18 cellular contexts compared by ENCODE assay signal in genomic region chr17:38435795-38436194, GRCh38. TPM values are rescaled to one million over a fixed set of nuclear protein-coding genes. Genes with fewer than 3 reads are reported as not detected.
DNase-seq lines count a peak whose midpoint lies in the region; ATAC-seq and TF ChIP-seq lines count a peak whose summit lies in the region.
"Had no signal": no experiment of that assay in that cellular context is flagged by ENCODE, and none has a peak within 500 bp of the region (broad histone marks: within the 10 kb centered on the region; RNA-seq: fewer than 3 reads in every experiment).

No MANE protein-coding gene starts in this region.

- ATAC-seq in gastroesophageal sphincter, result no peak

- H3K23me2 ChIP-seq in H9 (ENCODE audit: insufficient read length, low read depth, low read length, poor library complexity, severe bottlenecking), result no peaks in the 10 kb centered on the region

- no peak overlapping the region for H3K4ac ChIP-seq in H9 (ENCODE audit: low read depth, low read length)

- H2BK20ac ChIP-seq in H9 (ENCODE audit: low read depth, low read length, poor library complexity, severe bottlenecking), result no peak overlapping the region

- peak overlapping the region in 1 of 2 experiments; percentile 8; a peak in 1 of 5 replicates for H3K4me3 Mint-ChIP-seq in H9
- H3K4me3 Mint-ChIP-seq: CD4-positive, CD25-positive, alpha-beta regulatory T cell had no signal

- no peak overlapping the region for H3K56ac ChIP-seq in H9 (ENCODE audit: insufficient read length, low read depth, low read length)

- H4K5ac ChIP-seq in H9 (ENCODE audit: insufficient read length, low read depth, low read length), result no peak overlapping the region

- H3K27me3 ChIP-seq in H9 (ENCODE audit: insufficient read depth, low read length) (no peaks in the 10 kb centered on the region), gastroesophageal sphincter (no peaks in the 10 kb centered on the region)

- H3K9me3 ChIP-seq in H9 (ENCODE audit: control insufficient read depth, low read depth, low read length) (no peaks in the 10 kb centered on the region), gastroesophageal sphincter (no peaks in the 10 kb centered on the region)
- H3K9me3 ChIP-seq: Caco-2 had no signal

- H4K20me1 ChIP-seq in H9 (ENCODE audit: control insufficient read depth, insufficient read depth, insufficient read length), result no peaks in the 10 kb centered on the region

- no peak overlapping the region for H3K27ac ChIP-seq in H9 (ENCODE audit: insufficient read length, low read depth, low read length)
- peak overlapping the region; percentile 98 for H3K27ac ChIP-seq in angular gyrus (ENCODE audit: low read depth, low read length)
- H3K27ac ChIP-seq in gastroesophageal sphincter, result peak overlapping the region in 3 of 4 donors; percentile 64 to 73 (median 70)
- peak overlapping the region; percentile 99 for H3K27ac ChIP-seq in temporal lobe (ENCODE audit: low read depth, low read length)
- H3K27ac ChIP-seq: PC-9 had no signal

- peaks cover 2% of the 10 kb centered on the region for H3K79me1 ChIP-seq in H9 (ENCODE audit: insufficient read depth, low read depth, low read length, poor library complexity, severe bottlenecking)

- WGBS in H9 (ENCODE audit: extremely low coverage, insufficient read length, low lambda C conversion rate), result no CpG with 5 or more reads among the region's 9 CpGs
- 43% methylated on average over 2 of the region's 9 CpGs; no CpG with 5 or more reads in 1 of the 2 donors for WGBS in gastroesophageal sphincter (ENCODE audit: low coverage in 1 of 2), 2 donors

- no peak overlapping the region for H2BK5ac ChIP-seq in H9 (ENCODE audit: insufficient read length, low read length)

- no peak overlapping the region for H2AFZ ChIP-seq in H9 (ENCODE audit: low read length)
- H2AFZ ChIP-seq: PC-9 had no signal

- H3K9ac ChIP-seq in H9 (ENCODE audit: extremely low read depth, insufficient read length, low read length), result no peak overlapping the region

- peak overlapping the region in 2 of 3 experiments; percentile 23 to 72; a peak in 4 of 7 replicates for H3K27ac Mint-ChIP-seq in H9
- H3K27ac Mint-ChIP-seq: CD4-positive, CD25-positive, alpha-beta regulatory T cell had no signal

- no peak overlapping the region for H2BK120ac ChIP-seq in H9 (ENCODE audit: low read depth, low read length, poor library complexity, severe bottlenecking)

- peaks cover 18% of the 10 kb centered on the region; the same call in 1 of the 2 replicates for H3K79me2 ChIP-seq in H9 (ENCODE audit: insufficient read depth, low read length)

- no peak overlapping the region for H3K23ac ChIP-seq in H9 (ENCODE audit: insufficient read length, low read depth, low read length)

- peaks cover 2% of the 10 kb centered on the region; the same call in 1 of the 2 replicates for H3K4me1 ChIP-seq in H9 (ENCODE audit: insufficient read depth, low read length)
- peaks cover 0 to 75% (median 11%) of the 10 kb centered on the region in 3 donors for H3K4me1 ChIP-seq in gastroesophageal sphincter
- H3K4me1 ChIP-seq: Caco-2 had no signal

- no peak overlapping the region for H2BK15ac ChIP-seq in H9 (ENCODE audit: low read depth, low read length)

- peaks cover 51 to 52% of the 10 kb centered on the region in 2 experiments for H3K4me1 Mint-ChIP-seq in H9
- H3K4me1 Mint-ChIP-seq: CD4-positive, CD25-positive, alpha-beta regulatory T cell had no signal

- no peak overlapping the region for H3T11ph ChIP-seq in H9 (ENCODE audit: low read length)

- H3K14ac ChIP-seq in H9 (ENCODE audit: insufficient read depth, low read length), result no peak overlapping the region; the same call in 1 of the 2 replicates

- H3K27me3 Mint-ChIP-seq in H9 (ENCODE audit: low read depth), result no peaks in the 10 kb centered on the region

- peaks cover 0 to 8% of the 10 kb centered on the region in 2 donors for H3K36me3 ChIP-seq in gastroesophageal sphincter

- H3K4me2 ChIP-seq in H9 (ENCODE audit: insufficient read depth, insufficient read length, low read length), result no peak overlapping the region
- H3K4me2 ChIP-seq: PC-9 had no signal

- no peak overlapping the region for H3K4me3 ChIP-seq in gastroesophageal sphincter
- H3K4me3 ChIP-seq: PC-9 had no signal

- peaks cover 4 to 19% (median 5%) of the 10 kb centered on the region in 3 experiments; a peak in 6 of 7 replicates for H3K36me3 Mint-ChIP-seq in H9 (ENCODE audit: insufficient read depth in 1 of 3, low read depth in 3 of 3)
- H3K36me3 Mint-ChIP-seq: CD4-positive, CD25-positive, alpha-beta regulatory T cell had no signal

- DNase-seq in H9 (peak; percentile 47), 8988T (no peak), GM10266 (ENCODE audit: extremely low spot score) (no peak), NCI-H2196 treated with DMSO at 0.1 percent for 48 hours (lab: John Stamatoyannopoulos, UW; ENCODE audit: unreplicated experiment) (no peak)
- DNase-seq: AML-193; Caco-2; CD4-positive, CD25-positive, alpha-beta regulatory T cell; DMS153; KBM-7; NCI-H1436; NCI-H2029; NCI-H2171 treated with DMSO at 0.1 percent for 48 hours; NCI-H510A; NCI-H774; PC-9 had no signal

- no peak overlapping the region for H2AK5ac ChIP-seq in H9 (ENCODE audit: insufficient read length, low read length)

- no peak overlapping the region for H3K18ac ChIP-seq in H9 (ENCODE audit: insufficient read length, low read depth, low read length)

- TF ChIP-seq CTCF in H9 (conservative IDR thresholded peaks at IDR 0.05) (no peak), gastroesophageal sphincter (IDR thresholded peaks at IDR 0.05) (no peak), GM10266 (IDR thresholded peaks at IDR 0.05; ENCODE audit: control insufficient read depth, insufficient read depth, low read depth, missing control alignments) (no peak)

- no peak for TF ChIP-seq POLR2A in gastroesophageal sphincter (IDR thresholded peaks at IDR 0.05)

- no peak for TF ChIP-seq EP300 in gastroesophageal sphincter (IDR thresholded peaks at IDR 0.05)

- H3K9me3 Mint-ChIP-seq in H9, result no peaks in the 10 kb centered on the region
- H3K9me3 Mint-ChIP-seq: CD4-positive, CD25-positive, alpha-beta regulatory T cell had no signal

- no peak overlapping the region for H2BK12ac ChIP-seq in H9 (ENCODE audit: insufficient read length, low read depth, low read length)

- no peak overlapping the region for H4K91ac ChIP-seq in H9 (ENCODE audit: insufficient read length, low read depth, low read length)

- no peak overlapping the region for H4K8ac ChIP-seq in H9 (replicated peaks; ENCODE audit: insufficient read length, low read depth, low read length)

RNA-seq across cellular contexts. Expression of gene ARHGAP23, which starts 7.5 kb away (rescaled TPM):
- total RNA-seq in H9 (2021) (96.3 and 97.9 TPM in 2 replicates), gastroesophageal sphincter (100 to 1,000 TPM in 1 of 4 donors, 10 to 100 TPM in 3; 45.3 to 132 (median 82.8) TPM), temporal lobe (82.4 TPM)
